In genomic region chr6:146950351-146950835, GRCh38 we compare ENCODE assay signal across 9 cellular contexts.
DNase-seq lines count a peak whose midpoint lies in the region; ATAC-seq and TF ChIP-seq lines count a peak whose summit lies in the region.
"Had no signal": no experiment of that assay in that cellular context is flagged by ENCODE, and none has a peak within 500 bp of the region (broad histone marks: within the 10 kb centered on the region; RNA-seq: fewer than 3 reads in every experiment).

No MANE protein-coding gene starts in this region.

- DNase-seq in A172 (ENCODE audit: low spot score) (peak; percentile 68), M059J (ENCODE audit: low read depth) (peak; percentile 28), endothelial cell (ENCODE audit: low spot score) (peak; percentile 11), NCI-H2171 treated with DMSO at 0.1 percent for 48 hours (lab: John Stamatoyannopoulos, UW) (no peak), GM19240 (ENCODE audit: insufficient read length, low spot score) (no peak), cerebellum (ENCODE audit: low spot score) (no peak), LoVo (ENCODE audit: low spot score) (no peak)
- DNase-seq: posterior cingulate gyrus had no signal

- ATAC-seq in GM19023 (IDR thresholded peaks at IDR 0.05; ENCODE audit: unreplicated experiment): peak; percentile 67

- no peak overlapping the region for H3K4me3 Mint-ChIP-seq in endothelial cell (ENCODE audit: unreplicated experiment)

- H3K9me3 Mint-ChIP-seq in endothelial cell (ENCODE audit: unreplicated experiment): no peaks in the 10 kb centered on the region

- H3K4me1 Mint-ChIP-seq in endothelial cell (ENCODE audit: unreplicated experiment): peaks cover 18% of the 10 kb centered on the region

- H3K27ac Mint-ChIP-seq in endothelial cell (ENCODE audit: unreplicated experiment): peak overlapping the region; percentile 88

- no peaks in the 10 kb centered on the region for H3K36me3 Mint-ChIP-seq in endothelial cell (ENCODE audit: low read depth, unreplicated experiment)

- no peak for TF ChIP-seq CTCF in endothelial cell (IDR thresholded peaks at IDR 0.05; ENCODE audit: unreplicated experiment)

- H3K27me3 Mint-ChIP-seq in endothelial cell (ENCODE audit: unreplicated experiment): peaks cover 3% of the 10 kb centered on the region

Comparison
In these comparisons a context has a peak if more than half of its experiments do, and no peak if none do; other contexts are left out.
1. DNase-seq: peak in A172 (single experiment), M059J (single experiment) and endothelial cell (single experiment); none in NCI-H2171 treated with DMSO at 0.1 percent for 48 hours (single experiment), GM19240 (single experiment), cerebellum (single experiment) and LoVo (single experiment).